8 cellular contexts compared by ENCODE assay signal in the genomic region with DNA sequence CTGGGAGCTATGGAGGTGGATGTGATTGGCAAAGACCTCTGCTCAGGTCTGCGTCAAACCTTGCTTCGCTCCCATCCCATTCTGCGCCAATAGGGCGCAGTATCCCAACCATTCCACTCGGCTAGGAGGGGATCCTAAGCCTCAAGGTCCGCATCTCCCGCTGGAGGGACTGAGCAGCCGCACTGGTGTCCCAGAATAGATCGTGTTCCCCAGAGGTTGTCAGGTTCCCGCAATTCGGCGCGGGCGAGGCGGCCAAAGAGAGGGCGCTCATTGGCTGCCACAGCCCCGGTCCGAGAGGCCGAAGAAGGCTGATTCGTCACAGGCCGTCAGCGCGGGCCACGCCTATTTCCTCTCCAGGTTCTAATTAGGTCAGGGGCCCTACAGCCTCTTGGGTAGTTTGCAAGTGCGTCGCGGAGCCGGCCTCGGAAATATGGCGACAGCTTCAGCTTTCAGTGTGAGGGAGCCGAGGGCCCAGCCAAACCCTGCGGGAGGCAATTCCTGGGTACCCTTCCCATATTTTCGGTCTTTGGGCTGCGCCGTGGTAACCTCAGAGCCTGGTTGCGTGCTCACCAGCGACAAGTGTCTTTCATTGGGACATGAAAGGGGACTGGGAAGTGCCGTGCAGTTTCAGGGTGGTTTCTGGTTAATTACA. TPM values are rescaled to one million over a fixed set of nuclear protein-coding genes. Genes with fewer than 3 reads are reported as not detected.
DNase-seq lines count a peak whose midpoint lies in the region; ATAC-seq and TF ChIP-seq lines count a peak whose summit lies in the region.

No MANE protein-coding gene starts in this region.

- TF ChIP-seq POLR2A in transverse colon (IDR thresholded peaks at IDR 0.05), result peak; percentile 98

- H3K4me2 ChIP-seq in SU-DHL-6 (ENCODE audit: low read depth, low read length, poor library complexity, severe bottlenecking), result peak overlapping the region; percentile 53

- H4K20me1 ChIP-seq in SU-DHL-6 (ENCODE audit: low read depth, low read length), result no peaks in the 10 kb centered on the region

- peak overlapping the region; percentile 48 for H3K4me3 ChIP-seq in SU-DHL-6 (ENCODE audit: insufficient read depth, low read length, poor library complexity, severe bottlenecking)
- peak overlapping the region; percentile 49 to 78 (median 56) for H3K4me3 ChIP-seq in transverse colon

- H3K36me3 ChIP-seq in KOPT-K1 (ENCODE audit: insufficient read depth, low read length) (no peaks in the 10 kb centered on the region), SU-DHL-6 (ENCODE audit: low read length) (no peaks in the 10 kb centered on the region), transverse colon (no peaks in the 10 kb centered on the region)

- no peaks in the 10 kb centered on the region for H3K9me2 ChIP-seq in SU-DHL-6 (replicated peaks; ENCODE audit: insufficient read depth, low read length)

- 2% methylated on average over 38 of the region's 38 CpGs; no CpG with 5 or more reads in 1 of the 2 donors for WGBS in transverse colon (ENCODE audit: low coverage in 1 of 2), 2 donors

- in situ Hi-C loops in transverse colon (cut with MboI; ENCODE audit: low pct_ligation_motif_present in 1 of 4, low pct_unique_long_range_greater_than_20kb in 1 of 4, low sequenced_read_pairs in 3 of 4), result no loop called here

- H2AFZ ChIP-seq in SU-DHL-6 (ENCODE audit: low read depth, low read length, severe bottlenecking), result peak overlapping the region; percentile 90

- no peaks in the 10 kb centered on the region for H3K79me2 ChIP-seq in SU-DHL-6 (ENCODE audit: insufficient read depth, low read length)

- no peak for TF ChIP-seq EP300 in transverse colon (IDR thresholded peaks at IDR 0.05; ENCODE audit: low read depth)

- peak; percentile 99 for ATAC-seq in GM21717 (IDR thresholded peaks at IDR 0.05; ENCODE audit: unreplicated experiment)

- H3K27me3 ChIP-seq in SU-DHL-6 (ENCODE audit: low read length) (no peaks in the 10 kb centered on the region), transverse colon (no peaks in the 10 kb centered on the region)

- H3K9me3 ChIP-seq in KOPT-K1 (ENCODE audit: insufficient read depth, low read length, poor library complexity, severe bottlenecking) (no peaks in the 10 kb centered on the region), SU-DHL-6 (ENCODE audit: insufficient read depth, low read length) (no peaks in the 10 kb centered on the region), transverse colon (peaks cover 0 to 2% of the 10 kb centered on the region in 2 donors)

- H3F3A ChIP-seq in SU-DHL-6 (ENCODE audit: insufficient read depth), result no peaks in the 10 kb centered on the region

- H3K9ac ChIP-seq in SU-DHL-6 (ENCODE audit: low read length), result peak overlapping the region; percentile 53

- H3K27ac ChIP-seq in KOPT-K1 (ENCODE audit: low read depth, low read length, poor library complexity, severe bottlenecking) (peak overlapping the region; percentile 80), SU-DHL-6 (ENCODE audit: low read depth, low read length) (peak overlapping the region; percentile 18; the same call in 1 of the 2 replicates), transverse colon (peak overlapping the region; percentile 95 to 98 (median 95))

- intact Hi-C loops in cardiac septum (cut with DNase I), result loop anchor here (2.0 to 10.0 kb wide), 3 partner anchors 41 to 247 kb away; partner anchors contain the start of genes ASB8 and ZNF641
- intact Hi-C loops in transverse colon (cut with DNase I; ENCODE audit: low total_unique reads), result no loop called here

- peaks cover 0 to 34% (median 19%) of the 10 kb centered on the region in 4 donors for H3K4me1 ChIP-seq in transverse colon

- TF ChIP-seq CTCF in SU-DHL-6 (IDR thresholded peaks at IDR 0.05; ENCODE audit: insufficient read depth, low read length, poor library complexity, severe bottlenecking) (no peak), transverse colon (IDR thresholded peaks at IDR 0.05) (peak in 1 of 5 experiments; percentile 28)

- DNase-seq in DMS79 treated with DMSO at 0.1 percent for 48 hours (lab: John Stamatoyannopoulos, UW) (peak; percentile 97), cardiac septum (ENCODE audit: low spot score) (peak; percentile 99), pons (ENCODE audit: low spot score) (peak; percentile 92), transverse colon (peak; percentile 97)
- DNase-seq in activated naive CD8-positive, alpha-beta T cell treated with anti-CD3 and anti-CD28 coated beads, Interleukin-2, amount 50 U/mL, for 16 hours (ENCODE audit: low read depth, low spot score), result peak; percentile 76

RNA-seq across cellular contexts. Expression of gene OR10AD1, which starts 5.0 kb away (rescaled TPM):
- not detected for total RNA-seq in cardiac septum
- not detected for total RNA-seq in transverse colon

RNA-seq across cellular contexts. Expression of gene CCDC184, which starts 14.6 kb away (rescaled TPM):
- total RNA-seq in cardiac septum (0.67 TPM), transverse colon (under 1 TPM in 2 of 4 donors, not detected in 2; 0.27 to 0.79 TPM)

RNA-seq across cellular contexts. Expression of gene ASB8, which starts 40.8 kb away (rescaled TPM):
- total RNA-seq in cardiac septum, result 69.4 TPM
- total RNA-seq in transverse colon, result 10 to 100 TPM; 13.3 to 39.0 (median 23.3) TPM

Comparison
In these comparisons a context has a peak if more than half of its experiments do, and no peak if none do; other contexts are left out.
1. Peak in every context shown above with its lines: DNase-seq, ATAC-seq, H3K4me3 ChIP-seq and H3K27ac ChIP-seq.
2. H3K27ac ChIP-seq: peak in every context shown above with its lines; median percentile 95 in transverse colon; 80 in KOPT-K1; 18 in SU-DHL-6.